ENCODE assay signal across 1 cellular context in genomic region chr15:72850833-72851232, GRCh38.
TF ChIP-seq lines count a peak whose summit lies in the region.

No MANE protein-coding gene starts in this region.

TF ChIP-seq in SK-N-SH, 30 proteins besides CTCF, POLR2A, EP300 and RAD21 (continued from another document):
- TF ChIP-seq USF2 (IDR thresholded peaks at IDR 0.05; ENCODE audit: borderline replicate concordance, low read depth, low read length) (no peak), IRF3 (IDR thresholded peaks at IDR 0.05; ENCODE audit: low read depth, low read length) (no peak), TEAD4 (IDR thresholded peaks at IDR 0.05; ENCODE audit: borderline replicate concordance, insufficient read depth) (no peak), SIN3A (IDR thresholded peaks at IDR 0.05; ENCODE audit: borderline replicate concordance, low read depth, low read length) (no peak), REST (IDR thresholded peaks at IDR 0.05; ENCODE audit: low read depth, low read length) (no peak), NRF1 (IDR thresholded peaks at IDR 0.05; ENCODE audit: low read depth, low read length) (no peak)
